1 cellular context compared by ENCODE assay signal in the genomic region with DNA sequence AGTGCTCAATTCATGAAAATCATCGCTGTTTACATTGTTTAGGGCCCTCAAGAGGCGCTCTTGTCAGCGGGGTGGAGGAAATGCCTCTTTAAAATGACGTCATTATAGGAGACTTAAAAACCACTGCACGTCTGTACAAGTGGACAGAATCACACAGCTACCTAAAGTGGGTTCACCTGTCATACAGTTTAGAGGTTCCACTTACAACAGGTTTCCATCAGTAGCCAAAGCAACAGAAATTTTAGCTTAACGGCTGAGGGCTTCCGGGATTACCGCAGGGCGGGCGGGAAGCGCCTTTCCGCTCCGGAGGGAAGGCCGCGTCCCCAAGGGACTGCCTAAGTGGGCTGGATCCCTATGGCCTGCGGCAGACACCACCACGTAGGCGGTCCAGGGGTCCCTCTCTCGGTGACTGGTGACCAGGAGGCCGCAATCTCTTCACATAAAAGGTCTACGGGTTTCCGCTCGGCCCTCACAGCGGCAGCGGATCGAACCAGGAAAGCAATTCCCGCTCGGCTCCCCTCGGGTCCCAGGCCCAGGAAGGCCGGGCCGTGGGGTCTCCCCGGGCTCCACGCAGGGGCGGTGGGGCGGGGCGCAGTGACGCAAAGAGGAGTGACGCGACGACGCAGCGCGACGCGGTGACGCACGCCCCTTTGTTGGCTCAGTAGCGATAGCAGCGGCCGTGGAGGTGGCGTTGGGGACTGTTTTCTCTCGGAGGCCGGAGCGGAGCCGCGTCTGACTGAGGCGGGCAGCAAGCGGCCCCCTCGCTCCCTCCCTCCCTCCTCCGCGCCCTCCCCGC.
A peak's percentile ranks its signal among the peaks of the same experiment; 100 is the strongest.
TF ChIP-seq lines count a peak whose summit lies in the region.

Gene ARIH1 (plus strand): TSS at position 661 of the 796 bp plus-strand sequence. CDS start 310 bp downstream, outside the sequence.

TF ChIP-seq in HepG2, 621 proteins besides CTCF, POLR2A, EP300 and RAD21 (continued from another document and continues in another):
- TF ChIP-seq, protein P1, sequence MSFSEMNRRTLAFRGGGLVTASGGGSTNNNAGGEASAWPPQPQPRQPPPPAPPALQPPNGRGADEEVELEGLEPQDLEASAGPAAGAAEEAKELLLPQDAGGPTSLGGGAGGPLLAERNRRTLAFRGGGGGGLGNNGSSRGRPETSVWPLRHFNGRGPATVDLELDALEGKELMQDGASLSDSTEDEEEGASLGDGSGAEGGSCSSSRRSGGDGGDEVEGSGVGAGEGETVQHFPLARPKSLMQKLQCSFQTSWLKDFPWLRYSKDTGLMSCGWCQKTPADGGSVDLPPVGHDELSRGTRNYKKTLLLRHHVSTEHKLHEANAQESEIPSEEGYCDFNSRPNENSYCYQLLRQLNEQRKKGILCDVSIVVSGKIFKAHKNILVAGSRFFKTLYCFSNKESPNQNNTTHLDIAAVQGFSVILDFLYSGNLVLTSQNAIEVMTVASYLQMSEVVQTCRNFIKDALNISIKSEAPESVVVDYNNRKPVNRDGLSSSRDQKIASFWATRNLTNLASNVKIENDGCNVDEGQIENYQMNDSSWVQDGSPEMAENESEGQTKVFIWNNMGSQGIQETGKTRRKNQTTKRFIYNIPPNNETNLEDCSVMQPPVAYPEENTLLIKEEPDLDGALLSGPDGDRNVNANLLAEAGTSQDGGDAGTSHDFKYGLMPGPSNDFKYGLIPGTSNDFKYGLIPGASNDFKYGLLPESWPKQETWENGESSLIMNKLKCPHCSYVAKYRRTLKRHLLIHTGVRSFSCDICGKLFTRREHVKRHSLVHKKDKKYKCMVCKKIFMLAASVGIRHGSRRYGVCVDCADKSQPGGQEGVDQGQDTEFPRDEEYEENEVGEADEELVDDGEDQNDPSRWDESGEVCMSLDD (CRISPR knock-in tag; IDR thresholded peaks at IDR 0.05; ENCODE audit: borderline replicate concordance), result peak; percentile 75
- TF ChIP-seq ZFP82 (CRISPR knock-in tag; IDR thresholded peaks at IDR 0.05; ENCODE audit: borderline replicate concordance), result peak; percentile 97
- TF ChIP-seq ZNF557 (CRISPR knock-in tag; IDR thresholded peaks at IDR 0.05), result no peak; the same call in 1 of the 2 replicates
- TF ChIP-seq ZNF142 (CRISPR knock-in tag; IDR thresholded peaks at IDR 0.05), result peak; percentile 83
- no peak for TF ChIP-seq THYN1 (CRISPR knock-in tag; IDR thresholded peaks at IDR 0.05; ENCODE audit: borderline replicate concordance, low read depth)
- TF ChIP-seq DRAP1 (CRISPR knock-in tag; IDR thresholded peaks at IDR 0.05), result peak; percentile 91
- TF ChIP-seq, protein P2, sequence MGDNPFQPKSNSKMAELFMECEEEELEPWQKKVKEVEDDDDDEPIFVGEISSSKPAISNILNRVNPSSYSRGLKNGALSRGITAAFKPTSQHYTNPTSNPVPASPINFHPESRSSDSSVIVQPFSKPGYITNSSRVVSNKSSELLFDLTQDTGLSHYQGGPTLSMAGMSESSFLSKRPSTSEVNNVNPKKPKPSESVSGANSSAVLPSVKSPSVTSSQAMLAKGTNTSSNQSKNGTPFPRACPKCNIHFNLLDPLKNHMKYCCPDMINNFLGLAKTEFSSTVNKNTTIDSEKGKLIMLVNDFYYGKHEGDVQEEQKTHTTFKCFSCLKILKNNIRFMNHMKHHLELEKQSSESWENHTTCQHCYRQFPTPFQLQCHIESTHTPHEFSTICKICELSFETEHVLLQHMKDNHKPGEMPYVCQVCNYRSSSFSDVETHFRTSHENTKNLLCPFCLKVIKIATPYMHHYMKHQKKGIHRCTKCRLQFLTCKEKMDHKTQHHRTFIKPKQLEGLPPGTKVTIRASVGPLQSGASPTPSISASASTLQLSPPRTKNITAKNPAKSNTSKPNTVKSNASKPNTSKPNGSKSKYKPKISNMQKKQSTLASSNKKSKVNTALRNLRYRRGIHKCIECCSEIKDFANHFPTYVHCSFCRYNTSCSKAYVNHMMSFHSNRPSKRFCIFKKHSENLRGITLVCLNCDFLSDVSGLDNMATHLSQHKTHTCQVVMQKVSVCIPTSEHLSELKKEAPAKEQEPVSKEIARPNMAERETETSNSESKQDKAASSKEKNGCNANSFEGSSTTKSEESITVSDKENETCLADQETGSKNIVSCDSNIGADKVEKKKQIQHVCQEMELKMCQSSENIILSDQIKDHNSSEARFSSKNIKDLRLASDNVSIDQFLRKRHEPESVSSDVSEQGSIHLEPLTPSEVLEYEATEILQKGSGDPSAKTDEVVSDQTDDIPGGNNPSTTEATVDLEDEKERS (CRISPR knock-in tag; IDR thresholded peaks at IDR 0.05), result no peak; the same call in 1 of the 2 replicates
- TF ChIP-seq, protein P3, sequence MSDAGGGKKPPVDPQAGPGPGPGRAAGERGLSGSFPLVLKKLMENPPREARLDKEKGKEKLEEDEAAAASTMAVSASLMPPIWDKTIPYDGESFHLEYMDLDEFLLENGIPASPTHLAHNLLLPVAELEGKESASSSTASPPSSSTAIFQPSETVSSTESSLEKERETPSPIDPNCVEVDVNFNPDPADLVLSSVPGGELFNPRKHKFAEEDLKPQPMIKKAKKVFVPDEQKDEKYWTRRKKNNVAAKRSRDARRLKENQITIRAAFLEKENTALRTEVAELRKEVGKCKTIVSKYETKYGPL (CRISPR knock-in tag; IDR thresholded peaks at IDR 0.05), result no peak; the same call in 1 of the 2 replicates
- no peak for TF ChIP-seq EHMT2 (IDR thresholded peaks at IDR 0.05; ENCODE audit: borderline replicate concordance, low read depth, low read length)
- TF ChIP-seq, protein P4, sequence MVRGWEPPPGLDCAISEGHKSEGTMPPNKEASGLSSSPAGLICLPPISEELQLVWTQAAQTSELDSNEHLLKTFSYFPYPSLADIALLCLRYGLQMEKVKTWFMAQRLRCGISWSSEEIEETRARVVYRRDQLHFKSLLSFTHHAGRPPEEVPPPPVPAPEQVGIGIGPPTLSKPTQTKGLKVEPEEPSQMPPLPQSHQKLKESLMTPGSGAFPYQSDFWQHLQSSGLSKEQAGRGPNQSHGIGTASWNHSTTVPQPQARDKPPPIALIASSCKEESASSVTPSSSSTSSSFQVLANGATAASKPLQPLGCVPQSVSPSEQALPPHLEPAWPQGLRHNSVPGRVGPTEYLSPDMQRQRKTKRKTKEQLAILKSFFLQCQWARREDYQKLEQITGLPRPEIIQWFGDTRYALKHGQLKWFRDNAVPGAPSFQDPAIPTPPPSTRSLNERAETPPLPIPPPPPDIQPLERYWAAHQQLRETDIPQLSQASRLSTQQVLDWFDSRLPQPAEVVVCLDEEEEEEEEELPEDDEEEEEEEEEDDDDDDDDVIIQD (CRISPR knock-in tag; IDR thresholded peaks at IDR 0.05; ENCODE audit: low read depth), result no peak; the same call in 1 of the 2 replicates
- peak; percentile 95 for TF ChIP-seq ZNF12 (CRISPR knock-in tag; IDR thresholded peaks at IDR 0.05)
- TF ChIP-seq ZNF431 (CRISPR knock-in tag; IDR thresholded peaks at IDR 0.05; ENCODE audit: borderline replicate concordance, low read depth), result peak; percentile 84
- TF ChIP-seq ZNF616 (CRISPR knock-in tag; IDR thresholded peaks at IDR 0.05; ENCODE audit: low read depth), result no peak
- TF ChIP-seq STAT5B (CRISPR knock-in tag; IDR thresholded peaks at IDR 0.05), result peak; percentile 22; the same call in 1 of the 2 replicates
- TF ChIP-seq ZNF672 (CRISPR knock-in tag; IDR thresholded peaks at IDR 0.05), result peak; percentile 78; the same call in 1 of the 2 replicates
- TF ChIP-seq TFE3 (CRISPR knock-in tag; IDR thresholded peaks at IDR 0.05), result peak; percentile 44; the same call in 1 of the 2 replicates
- peak; percentile 87; the same call in 1 of the 2 replicates for TF ChIP-seq HNF1B (CRISPR knock-in tag; IDR thresholded peaks at IDR 0.05)
- TF ChIP-seq ZNF160 (CRISPR knock-in tag; IDR thresholded peaks at IDR 0.05), result 0 out of 2 replicates have a peak, but pooled peaks have one; percentile 53
- TF ChIP-seq, protein P5, sequence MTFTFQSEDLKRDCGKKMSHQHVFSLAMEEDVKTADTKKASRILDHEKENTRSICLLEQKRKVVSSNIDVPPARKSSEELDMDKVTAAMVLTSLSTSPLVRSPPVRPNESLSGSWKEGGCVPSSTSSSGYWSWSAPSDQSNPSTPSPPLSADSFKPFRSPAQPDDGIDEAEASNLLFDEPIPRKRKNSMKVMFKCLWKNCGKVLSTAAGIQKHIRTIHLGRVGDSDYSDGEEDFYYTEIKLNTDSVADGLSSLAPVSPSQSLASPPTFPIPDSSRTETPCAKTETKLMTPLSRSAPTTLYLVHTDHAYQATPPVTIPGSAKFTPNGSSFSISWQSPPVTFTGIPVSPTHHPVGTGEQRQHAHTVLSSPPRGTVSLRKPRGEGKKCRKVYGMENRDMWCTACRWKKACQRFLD (CRISPR knock-in tag; IDR thresholded peaks at IDR 0.05; ENCODE audit: borderline replicate concordance), result no peak
- peak; percentile 37 for TF ChIP-seq NFYB (CRISPR knock-in tag; IDR thresholded peaks at IDR 0.05)
- no peak for TF ChIP-seq RAD51 (IDR thresholded peaks at IDR 0.05; ENCODE audit: borderline replicate concordance)
- TF ChIP-seq HHEX (CRISPR knock-in tag; IDR thresholded peaks at IDR 0.05), result no peak
- peak; percentile 80; the same call in 1 of the 2 replicates for TF ChIP-seq BRD4 (CRISPR knock-in tag; IDR thresholded peaks at IDR 0.05)
- TF ChIP-seq SCMH1 (CRISPR knock-in tag; IDR thresholded peaks at IDR 0.05; ENCODE audit: borderline replicate concordance), result no peak
- no peak for TF ChIP-seq TRIM24 (CRISPR knock-in tag; IDR thresholded peaks at IDR 0.05)
- peak; percentile 65; the same call in 1 of the 2 replicates for TF ChIP-seq ONECUT2 (CRISPR knock-in tag; IDR thresholded peaks at IDR 0.05)
- no peak for TF ChIP-seq ZNF121 (CRISPR knock-in tag; IDR thresholded peaks at IDR 0.05)
